9 cellular contexts compared by ENCODE assay signal in the genomic region with DNA sequence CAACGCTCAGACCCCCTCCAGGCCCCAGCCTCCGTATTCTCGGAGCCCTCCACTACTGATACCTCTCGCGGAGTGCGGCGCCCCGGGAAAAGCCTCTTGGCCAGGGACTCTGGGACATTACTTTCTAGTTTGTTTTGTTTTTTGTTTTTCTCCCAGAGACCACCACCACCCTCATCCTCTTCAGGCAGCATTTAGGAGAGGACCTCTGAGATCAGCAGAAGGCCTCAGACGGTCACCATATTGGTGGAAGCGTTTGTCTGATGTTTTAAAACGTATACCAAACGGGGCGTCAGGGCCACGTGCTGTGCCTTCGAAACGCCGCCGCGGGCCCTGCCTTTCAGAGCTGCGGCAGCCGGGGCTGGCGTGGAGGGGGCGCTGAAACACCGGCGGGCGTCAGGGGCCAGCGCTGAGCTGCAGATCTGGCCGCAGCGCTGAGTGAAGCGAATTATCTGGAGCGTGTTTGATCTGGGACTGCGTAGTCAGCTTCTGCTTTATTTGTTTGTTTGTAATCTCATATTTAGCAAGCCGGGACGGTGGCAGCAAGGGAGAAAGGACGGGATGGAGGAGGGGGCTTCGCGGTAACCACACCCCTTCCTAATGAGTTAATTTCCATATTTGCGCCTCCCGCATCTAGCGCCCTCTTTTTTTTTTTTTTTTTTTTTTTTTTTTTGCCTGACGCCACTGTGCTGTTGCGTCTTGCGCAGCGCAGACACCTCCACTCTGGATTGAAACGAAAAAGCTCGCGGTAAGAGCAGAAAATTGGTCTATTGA. TPM values are rescaled to one million over a fixed set of nuclear protein-coding genes. Genes with fewer than 3 reads are reported as not detected.
DNase-seq lines count a peak whose midpoint lies in the region; ATAC-seq and TF ChIP-seq lines count a peak whose summit lies in the region.
"Had no signal": no experiment of that assay in that cellular context is flagged by ENCODE, and none has a peak within 500 bp of the region (broad histone marks: within the 10 kb centered on the region; RNA-seq: fewer than 3 reads in every experiment).

No MANE protein-coding gene starts in this region.

- no peak overlapping the region for H3K23ac ChIP-seq in IMR-90 (ENCODE audit: low read depth, low read length)

- peaks cover 99% of the 10 kb centered on the region for H3K27me3 Mint-ChIP-seq in mesothelial cell of epicardium (ENCODE audit: low read depth)

- H2BK20ac ChIP-seq in IMR-90 (ENCODE audit: low read depth, low read length): no peak overlapping the region

- H3K4me2 ChIP-seq in IMR-90 (ENCODE audit: low read depth, low read length): peak overlapping the region; percentile 78; the same call in 1 of the 2 replicates

- no peak overlapping the region for H3K27ac Mint-ChIP-seq in mesothelial cell of epicardium

- in situ Hi-C loops in IMR-90 (cut with MboI; ENCODE audit: low sequenced_read_pairs): no loop called here
- in situ Hi-C loops in brain microvascular endothelial cell (cut with HindIII; ENCODE audit: low pct_ligation_motif_present, low sequenced_read_pairs): no loop called here

- no peaks in the 10 kb centered on the region for H3K79me1 ChIP-seq in IMR-90 (ENCODE audit: low read depth in 1 of 2, low read length in 2 of 2)

- H3K4ac ChIP-seq in IMR-90 (ENCODE audit: low read depth, low read length): no peak overlapping the region

- no peak overlapping the region for H4K8ac ChIP-seq in IMR-90 (ENCODE audit: low read depth in 2 of 2, low read length in 2 of 2)

- H3K27ac ChIP-seq in A673 (ENCODE audit: low read depth, low read length, poor library complexity, severe bottlenecking) (no peak overlapping the region), IMR-90 (ENCODE audit: insufficient read depth, low read length) (no peak overlapping the region), brain microvascular endothelial cell (no peak overlapping the region), ascending aorta (no peak overlapping the region)
- H3K27ac ChIP-seq: neutrophil had no signal

- no peak overlapping the region for H2AK5ac ChIP-seq in IMR-90 (ENCODE audit: low read depth, low read length)

- no peak overlapping the region for H2BK5ac ChIP-seq in IMR-90 (ENCODE audit: low read depth, low read length, poor library complexity, severe bottlenecking)

- H4K91ac ChIP-seq in IMR-90 (ENCODE audit: insufficient read depth, low read depth, low read length): no peak overlapping the region

- H3K36me3 ChIP-seq in A673 (ENCODE audit: insufficient read depth, low read length, poor library complexity, severe bottlenecking) (no peaks in the 10 kb centered on the region), IMR-90 (ENCODE audit: control insufficient read depth, insufficient read depth, low read length) (no peaks in the 10 kb centered on the region), brain microvascular endothelial cell (replicated peaks) (no peaks in the 10 kb centered on the region), ascending aorta (no peaks in the 10 kb centered on the region)
- H3K36me3 ChIP-seq: neutrophil had no signal

- dilution Hi-C loops in IMR-90 (cut with HindIII; ENCODE audit: low sequenced_read_pairs, unreplicated experiment): no loop called here

- H3K9ac ChIP-seq in IMR-90 (ENCODE audit: low read depth, low read length): no peak overlapping the region

- H3K56ac ChIP-seq in IMR-90 (ENCODE audit: extremely low read depth, insufficient read depth, low read length): no peak overlapping the region

- no peak for DNase-seq in A673 (ENCODE audit: low spot score)
- DNase-seq in IMR-90: no peak
- no peak for DNase-seq in brain microvascular endothelial cell
- DNase-seq in mesothelial cell of epicardium (ENCODE audit: low spot score in 2 of 2, unreplicated experiment in 2 of 2): no peak
- no peak for DNase-seq in ascending aorta (ENCODE audit: low spot score in 2 of 2)
- no peak for DNase-seq in stimulated activated CD4-positive, alpha-beta T cell treated with anti-CD3 and anti-CD28 coated beads, Interleukin-1b, Interleukin-23, amount 100 ng/mL, for 48 hours
- DNase-seq in cerebellar cortex (ENCODE audit: low spot score): no peak

- intact Hi-C loops in A673 (cut with micrococcal nuclease; ENCODE audit: unreplicated experiment) (no loop called here), IMR-90 (cut with micrococcal nuclease) (no loop called here), ascending aorta (cut with DNase I) (no loop called here)

- H3K9me1 ChIP-seq in IMR-90 (ENCODE audit: insufficient read depth, low read length): no peaks in the 10 kb centered on the region

- no peak overlapping the region for H2BK15ac ChIP-seq in IMR-90 (ENCODE audit: low read depth, low read length)

- BruUV-seq in A673 (replicated peaks; lab: Mats Ljungman, UMichigan) (no TSS peak), IMR-90 (replicated peaks; lab: Mats Ljungman, UMichigan) (no TSS peak)

- H2BK120ac ChIP-seq in IMR-90 (ENCODE audit: low read depth, low read length): no peak overlapping the region

- peak overlapping the region; percentile 23 for H2AFZ ChIP-seq in IMR-90 (replicated peaks; ENCODE audit: low read length, poor library complexity)

- no peaks in the 10 kb centered on the region for H3K36me3 Mint-ChIP-seq in mesothelial cell of epicardium

- POLR2A ChIA-PET in A673 (lab: Charles Lee; ENCODE audit: low non-redundant PET): no interaction called here
- POLR2A ChIA-PET in IMR-90 (lab: Charles Lee; ENCODE audit: unreplicated experiment): no interaction called here

- no peak for TF ChIP-seq RAD21 in IMR-90 (IDR thresholded peaks at IDR 0.05; ENCODE audit: low read length)

- H3K14ac ChIP-seq in IMR-90 (replicated peaks; ENCODE audit: low read depth, low read length): no peak overlapping the region

- CTCF ChIA-PET in A673 (lab: Charles Lee) (interaction anchor here (0.7 kb wide), 1 partner anchor 140 kb away, joined by 5 read pairs; no protein-coding TSS in a partner anchor), IMR-90 (lab: Yijun Ruan, JAX) (no interaction called here)

- no peaks in the 10 kb centered on the region for H3K9me3 Mint-ChIP-seq in mesothelial cell of epicardium

- no peaks in the 10 kb centered on the region for H4K20me1 ChIP-seq in IMR-90 (ENCODE audit: insufficient read depth, low read length)

- TF ChIP-seq CTCF in A673 (conservative IDR thresholded peaks at IDR 0.05; ENCODE audit: low read depth, low read length) (0 out of 2 replicates have a peak, but pooled peaks have one; percentile 19), IMR-90 (conservative IDR thresholded peaks at IDR 0.05; ENCODE audit: low read depth, low read length) (no peak), brain microvascular endothelial cell (IDR thresholded peaks at IDR 0.05; ENCODE audit: low read depth, low read length, missing control alignments) (no peak), mesothelial cell of epicardium (IDR thresholded peaks at IDR 0.05; ENCODE audit: unreplicated experiment) (no peak), ascending aorta (IDR thresholded peaks at IDR 0.05) (no peak)

- H3K4me1 ChIP-seq in A673 (ENCODE audit: insufficient read depth, low read length, poor library complexity, severe bottlenecking) (peaks cover 37% of the 10 kb centered on the region), IMR-90 (ENCODE audit: control insufficient read depth, insufficient read depth, low read length) (no peaks in the 10 kb centered on the region), ascending aorta (peaks cover 3 to 5% of the 10 kb centered on the region in 2 donors)

- 5% methylated on average over 17 of the region's 47 CpGs; no CpG with 5 or more reads in 1 of the 2 experiments for WGBS in IMR-90 (ENCODE audit: extremely low coverage in 2 of 2, insufficient read length in 1 of 2), 2 experiments

- H3K4me3 ChIP-seq in A673 (ENCODE audit: low read depth, low read length, poor library complexity, severe bottlenecking): peak overlapping the region; percentile 16
- H3K4me3 ChIP-seq in IMR-90 (ENCODE audit: insufficient read depth, low read depth, low read length): peak overlapping the region; percentile 23; the same call in 1 of the 2 replicates
- peak overlapping the region; percentile 33 for H3K4me3 ChIP-seq in brain microvascular endothelial cell (ENCODE audit: low read depth, low read length)
- H3K4me3 ChIP-seq in ascending aorta: peak overlapping the region in 1 of 2 donors; percentile 45

- ATAC-seq in IMR-90 (ENCODE audit: low read depth) (no peak), GM18861 (IDR thresholded peaks at IDR 0.05; ENCODE audit: unreplicated experiment) (no peak)

- no peak overlapping the region for H4K5ac ChIP-seq in IMR-90 (ENCODE audit: low read depth, low read length)

- peaks cover 14% of the 10 kb centered on the region for H3K4me1 Mint-ChIP-seq in mesothelial cell of epicardium

- no peak for TF ChIP-seq POLR2A in IMR-90 (IDR thresholded peaks at IDR 0.05; ENCODE audit: low read depth, low read length)

- no peak overlapping the region for H3K18ac ChIP-seq in IMR-90 (ENCODE audit: low read depth, low read length)

- H2AK9ac ChIP-seq in IMR-90 (replicated peaks; ENCODE audit: low read depth, low read length, poor library complexity): peak overlapping the region; percentile 59

- H3K27me3 ChIP-seq in A673 (replicated peaks; ENCODE audit: insufficient read depth, low read depth, low read length, poor library complexity) (no peaks in the 10 kb centered on the region), IMR-90 (ENCODE audit: control insufficient read depth, insufficient read depth, low read length) (peaks cover 52% of the 10 kb centered on the region), brain microvascular endothelial cell (replicated peaks) (peaks cover 58% of the 10 kb centered on the region), ascending aorta (peaks cover 42% of the 10 kb centered on the region)

- H3K4me3 Mint-ChIP-seq in mesothelial cell of epicardium: peak overlapping the region; percentile 48

- H3K9me3 ChIP-seq in A673 (ENCODE audit: low read depth, low read length, poor library complexity, severe bottlenecking) (no peaks in the 10 kb centered on the region), IMR-90 (ENCODE audit: control insufficient read depth, insufficient read depth, low read length) (peaks cover 2% of the 10 kb centered on the region), ascending aorta (no peaks in the 10 kb centered on the region)

TF ChIP-seq in IMR-90, 13 proteins besides CTCF, POLR2A, EP300 and RAD21 (continues in another document):
- no peak for TF ChIP-seq FOS (IDR thresholded peaks at IDR 0.05; ENCODE audit: low read depth, low read length)
- TF ChIP-seq, protein P1, sequence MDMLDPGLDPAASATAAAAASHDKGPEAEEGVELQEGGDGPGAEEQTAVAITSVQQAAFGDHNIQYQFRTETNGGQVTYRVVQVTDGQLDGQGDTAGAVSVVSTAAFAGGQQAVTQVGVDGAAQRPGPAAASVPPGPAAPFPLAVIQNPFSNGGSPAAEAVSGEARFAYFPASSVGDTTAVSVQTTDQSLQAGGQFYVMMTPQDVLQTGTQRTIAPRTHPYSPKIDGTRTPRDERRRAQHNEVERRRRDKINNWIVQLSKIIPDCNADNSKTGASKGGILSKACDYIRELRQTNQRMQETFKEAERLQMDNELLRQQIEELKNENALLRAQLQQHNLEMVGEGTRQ (IDR thresholded peaks at IDR 0.05; ENCODE audit: low read depth, low read length): no peak

RNA-seq across cellular contexts. Expression of a gene that starts 14.8 kb away (rescaled TPM):
- 62.0 and 64.3 TPM in 2 replicates for total RNA-seq in A673 (2021)
- total RNA-seq in IMR-90 (2012; rRNA removed): not detected in 2 replicates
- not detected in 2 replicates for polyA plus RNA-seq in IMR-90 (2012; rRNA removed)
- not detected in 2 replicates for polyA plus RNA-seq in IMR-90 (2012; cell fraction: cytosol; rRNA removed)
- 0.06 and 0.08 TPM in 2 replicates for polyA plus RNA-seq in IMR-90 (2012; cell fraction: nucleus; rRNA removed; ENCODE audit: low replicate concordance)
- total RNA-seq in mesothelial cell of epicardium: 0.09 TPM in 2 of 3 replicates, not detected in the other
- total RNA-seq in ascending aorta: 2.0 TPM

Comparison
In these comparisons a context has a peak if more than half of its experiments do, and no peak if none do; other contexts are left out.
1. RNA of a gene that starts 14.8 kb away (total RNA-seq): 62.0 to 64.3 TPM in A673; 2.0 TPM in ascending aorta (single experiment), not detected in IMR-90 and 0.09 TPM in mesothelial cell of epicardium; every median in the first group is over 10 times any median in the second.